In genomic region chr1:9912264-9912936, GRCh38 we compare ENCODE assay signal across 14 cellular contexts. TPM values are rescaled to one million over a fixed set of nuclear protein-coding genes. Genes with fewer than 3 reads are reported as not detected.
A peak's percentile ranks its signal among the peaks of the same experiment; 100 is the strongest.
DNase-seq lines count a peak whose midpoint lies in the region; ATAC-seq, FAIRE-seq and TF ChIP-seq lines count a peak whose summit lies in the region.
"Had no signal": no experiment of that assay in that cellular context is flagged by ENCODE, and none has a peak within 500 bp of the region (broad histone marks: within the 10 kb centered on the region; RNA-seq: fewer than 3 reads in every experiment).

No MANE protein-coding gene starts in this region.

- H3K36me3 Mint-ChIP-seq in CD8-positive, alpha-beta T cell, result peaks cover 10% of the 10 kb centered on the region
- peaks cover 12% of the 10 kb centered on the region for H3K36me3 Mint-ChIP-seq in HFFc6 (ENCODE audit: low read depth)
- H3K36me3 Mint-ChIP-seq in natural killer cell, result no peaks in the 10 kb centered on the region

- H3K4me3 ChIP-seq in CD8-positive, alpha-beta T cell (ENCODE audit: low read depth, low read length), result no peak overlapping the region
- H3K4me3 ChIP-seq in K562 (no peak overlapping the region), kidney (ENCODE audit: low read length in 2 of 2) (no peak overlapping the region)
- no peak overlapping the region for H3K4me3 ChIP-seq in effector memory CD4-positive, alpha-beta T cell (ENCODE audit: insufficient read depth, low read depth, low read length, poor library complexity, severe bottlenecking)
- H3K4me3 ChIP-seq: skin epidermis, tibial artery had no signal

- no peaks in the 10 kb centered on the region for H3K27me3 ChIP-seq in CD8-positive, alpha-beta T cell (ENCODE audit: insufficient read depth, low read length)
- H3K27me3 ChIP-seq in K562 (ENCODE audit: control insufficient read depth in 2 of 2, insufficient read depth in 2 of 2, low read length in 2 of 2), result no peaks in the 10 kb centered on the region
- no peaks in the 10 kb centered on the region for H3K27me3 ChIP-seq in effector memory CD4-positive, alpha-beta T cell (replicated peaks; ENCODE audit: control insufficient read depth, insufficient read depth, low read length, poor library complexity, severe bottlenecking)
- H3K27me3 ChIP-seq: tibial artery had no signal

- CTCF ChIA-PET in CD8-positive, alpha-beta T cell (lab: Charles Lee), result no interaction called here
- CTCF ChIA-PET in K562 (lab: Yijun Ruan, JAX; ENCODE audit: low intra/inter-chr PET ratio), result no interaction called here

- no peaks in the 10 kb centered on the region for H4K20me1 ChIP-seq in K562 (replicated peaks; ENCODE audit: control insufficient read depth, insufficient read depth, low read length)

- intact Hi-C loops in CD8-positive, alpha-beta T cell (cut with DNase I, micrococcal nuclease), result loop anchor here (5.0 to 10.0 kb wide), 5 partner anchors 195 to 1352 kb away; partner anchors contain the start of genes ENO1 (in 1 of the 2), GPR157 (in 1 of the 2), H6PD (in 1 of the 2) and MTOR (in 1 of the 2)
- intact Hi-C loops in K562 (cut with micrococcal nuclease), result no loop called here
- intact Hi-C loops in natural killer cell (cut with micrococcal nuclease), result loop anchor here (10.0 kb wide), 1 partner anchor 1038 kb away; the partner anchor contains the start of gene ENO1
- intact Hi-C loops in kidney (cut with DNase I), result no loop called here

- no peak for ATAC-seq in CD8-positive, alpha-beta T cell
- no peak for ATAC-seq in K562
- no peak for ATAC-seq in natural killer cell
- no peak for ATAC-seq in GM18873 (IDR thresholded peaks at IDR 0.05; ENCODE audit: low FRiP score, unreplicated experiment)

- H3K36me3 ChIP-seq in CD8-positive, alpha-beta T cell (ENCODE audit: insufficient read depth, low read length), result no peaks in the 10 kb centered on the region
- H3K36me3 ChIP-seq in K562 (ENCODE audit: control insufficient read depth, insufficient read depth, low read length), result no peaks in the 10 kb centered on the region
- H3K36me3 ChIP-seq in effector memory CD4-positive, alpha-beta T cell (ENCODE audit: control insufficient read depth, insufficient read depth, low read length), result no peaks in the 10 kb centered on the region
- no peaks in the 10 kb centered on the region for H3K36me3 ChIP-seq in kidney (ENCODE audit: control insufficient read depth in 1 of 2, insufficient read depth in 2 of 2, low read length in 2 of 2)
- H3K36me3 ChIP-seq: tibial artery had no signal

- in situ Hi-C loops in K562 (cut with MboI), result no loop called here

- H3K9ac ChIP-seq in K562 (ENCODE audit: insufficient read depth in 1 of 2, low read depth in 2 of 2, low read length in 2 of 2) (peak overlapping the region; percentile 1 to 75; a peak in 1 of 4 replicates), kidney (ENCODE audit: low read length in 2 of 2) (no peak overlapping the region)

- TF ChIP-seq RAD21 in K562 (CRISPR knock-in tag; conservative IDR thresholded peaks at IDR 0.05 in 1 of 2, IDR thresholded peaks at IDR 0.05 in 1 of 2), result no peak

- no peaks in the 10 kb centered on the region for H3K9me3 Mint-ChIP-seq in CD8-positive, alpha-beta T cell
- no peaks in the 10 kb centered on the region for H3K9me3 Mint-ChIP-seq in HFFc6
- H3K9me3 Mint-ChIP-seq in natural killer cell, result no peaks in the 10 kb centered on the region

- FAIRE-seq in K562 (lab: Jason Lieb, UNC), result peak; percentile 51
- no peak for FAIRE-seq in kidney (lab: Jason Lieb, UNC)
- FAIRE-seq: islet of Langerhans had no signal

- no peak for TF ChIP-seq CTCF in CD8-positive, alpha-beta T cell (IDR thresholded peaks at IDR 0.05)
- no peak for TF ChIP-seq CTCF in HFFc6 (IDR thresholded peaks at IDR 0.05)
- no peak for TF ChIP-seq CTCF in K562 (IDR thresholded peaks at IDR 0.05 in 2 of 3, conservative IDR thresholded peaks at IDR 0.05 in 1 of 3; ENCODE audit: insufficient read depth in 2 of 3, low read depth in 1 of 3, low read length in 3 of 3)
- TF ChIP-seq CTCF in natural killer cell (IDR thresholded peaks at IDR 0.05), result no peak
- TF ChIP-seq CTCF in kidney (IDR thresholded peaks at IDR 0.05; ENCODE audit: borderline replicate concordance, extremely low read depth, insufficient read depth), result no peak

- H3K79me2 ChIP-seq in K562 (ENCODE audit: control insufficient read depth, insufficient read depth, low read length), result peaks cover 12% of the 10 kb centered on the region

- H2AFZ ChIP-seq in K562 (ENCODE audit: low read depth, low read length), result peak overlapping the region; percentile 55

- DNase-seq in CD8-positive, alpha-beta T cell, result no peak
- no peak for DNase-seq in HFFc6
- peak in 1 of 4 experiments; percentile 18 for DNase-seq in K562 (ENCODE audit: extremely low read depth in 1 of 4, low spot score in 3 of 4)
- DNase-seq in natural killer cell, result no peak
- no peak for DNase-seq in effector memory CD4-positive, alpha-beta T cell
- DNase-seq in kidney, result no peak
- DNase-seq in iPS-NIHi11 (ENCODE audit: low spot score), result no peak
- DNase-seq: activated gamma-delta T cell, NCI-H1048, NCI-H69 had no signal

- BruUV-seq in K562 (replicated peaks; lab: Mats Ljungman, UMichigan), result no TSS peak

- peaks cover 28% of the 10 kb centered on the region for H3K4me1 Mint-ChIP-seq in CD8-positive, alpha-beta T cell (ENCODE audit: low read depth)
- H3K4me1 Mint-ChIP-seq in HFFc6 (ENCODE audit: low read depth), result peaks cover 39% of the 10 kb centered on the region
- peaks cover 34 to 40% of the 10 kb centered on the region in 2 donors for H3K4me1 Mint-ChIP-seq in natural killer cell

- peak overlapping the region; percentile 12 for H3K27ac Mint-ChIP-seq in CD8-positive, alpha-beta T cell
- H3K27ac Mint-ChIP-seq in HFFc6 (peak overlapping the region; percentile 39), natural killer cell (peak overlapping the region; percentile 19 to 37)

- peak overlapping the region; percentile 19 for H3K4me3 Mint-ChIP-seq in CD8-positive, alpha-beta T cell
- H3K4me3 Mint-ChIP-seq in HFFc6 (peak overlapping the region; percentile 31), natural killer cell (peak overlapping the region; percentile 80)

- no peaks in the 10 kb centered on the region for H3K27me3 Mint-ChIP-seq in CD8-positive, alpha-beta T cell (ENCODE audit: low read depth)
- H3K27me3 Mint-ChIP-seq in HFFc6 (ENCODE audit: insufficient read depth), result no peaks in the 10 kb centered on the region; the same call in 1 of the 2 replicates
- no peaks in the 10 kb centered on the region for H3K27me3 Mint-ChIP-seq in natural killer cell (ENCODE audit: low read depth in 2 of 2)

- no peaks in the 10 kb centered on the region for H3K9me1 ChIP-seq in K562 (ENCODE audit: control insufficient read depth, insufficient read depth, low read length)

- no peaks in the 10 kb centered on the region for H3K9me3 ChIP-seq in CD8-positive, alpha-beta T cell (ENCODE audit: low read length)
- H3K9me3 ChIP-seq in K562 (replicated peaks; ENCODE audit: control insufficient read depth, insufficient read depth, low read depth, low read length) (no peaks in the 10 kb centered on the region), kidney (ENCODE audit: control insufficient read depth in 1 of 2, low read length in 2 of 2) (no peaks in the 10 kb centered on the region)
- H3K9me3 ChIP-seq in effector memory CD4-positive, alpha-beta T cell (ENCODE audit: control insufficient read depth, low read length), result no peaks in the 10 kb centered on the region
- H3K9me3 ChIP-seq: tibial artery had no signal

- 72% methylated on average over 12 of the region's 12 CpGs for WGBS in K562 (ENCODE audit: insufficient coverage, low coverage, missing lambda C conversion rate)

- no peak for TF ChIP-seq EP300 in K562 (IDR thresholded peaks at IDR 0.05; ENCODE audit: low read length)

- POLR2A ChIA-PET in CD8-positive, alpha-beta T cell (lab: Charles Lee), result no interaction called here
- POLR2A ChIA-PET in K562 (lab: Yijun Ruan, JAX), result interaction anchor here (1.0 kb wide), 1 partner anchor 10 kb away, joined by 3 read pairs; no protein-coding TSS in a partner anchor

- no peak overlapping the region for H3K27ac ChIP-seq in CD8-positive, alpha-beta T cell (ENCODE audit: low read depth, low read length)
- peak overlapping the region; percentile 24 for H3K27ac ChIP-seq in K562 (ENCODE audit: extremely low read depth, low read depth, low read length)
- H3K27ac ChIP-seq in effector memory CD4-positive, alpha-beta T cell (ENCODE audit: insufficient read depth, low read length, poor library complexity, severe bottlenecking), result no peak overlapping the region
- no peak overlapping the region for H3K27ac ChIP-seq in kidney (ENCODE audit: low read depth in 2 of 2, low read length in 2 of 2)

- no peak for TF ChIP-seq POLR2A in K562 (conservative IDR thresholded peaks at IDR 0.05)

- peaks cover 17% of the 10 kb centered on the region for H3K4me1 ChIP-seq in CD8-positive, alpha-beta T cell (ENCODE audit: insufficient read depth, low read length)
- peaks cover 25 to 33% of the 10 kb centered on the region in 2 experiments for H3K4me1 ChIP-seq in K562 (replicated peaks in 1 of 2; ENCODE audit: control insufficient read depth in 2 of 2, insufficient read depth in 2 of 2, low read length in 2 of 2)
- peaks cover 11% of the 10 kb centered on the region for H3K4me1 ChIP-seq in effector memory CD4-positive, alpha-beta T cell (ENCODE audit: control insufficient read depth, insufficient read depth, low read length, poor library complexity, severe bottlenecking)
- peaks cover 8 to 12% of the 10 kb centered on the region in 2 donors for H3K4me1 ChIP-seq in kidney (ENCODE audit: control insufficient read depth in 1 of 2, insufficient read depth in 1 of 2, low read depth in 1 of 2, low read length in 2 of 2)

- 0 out of 2 replicates have a peak overlapping the region, but pooled peaks have one; percentile 2 for H3K4me2 ChIP-seq in K562 (ENCODE audit: insufficient read depth, low read length)

RNA-seq across cellular contexts. Expression of gene CTNNBIP1, which starts 2.3 kb away (rescaled TPM):
- 1 to 10 TPM; 6.3 to 7.7 TPM for total RNA-seq in CD8-positive, alpha-beta T cell
- 10 to 100 TPM; 19.7 to 25.5 (median 21.4) TPM for total RNA-seq in HFFc6 (2021; fragmentation: NEBNext Ultra II Directional; extraction: Animal tissue kit (Norgen Biotek cat#: 25700))
- total RNA-seq in K562 (2011; cell fraction: chromatin; rRNA removed; ENCODE audit: low replicate concordance), result 6.8 and 10.7 TPM in 2 replicates
- 8.0 and 8.3 TPM in 2 replicates for total RNA-seq in K562 (2011; cell fraction: nucleolus; rRNA removed)
- 7.6 and 7.8 TPM in 2 replicates for total RNA-seq in K562 (2011; cell fraction: nucleoplasm; rRNA removed)
- total RNA-seq in K562 (2014; rRNA removed) (27.6 and 30.0 TPM in 2 replicates), K562 (2014; rRNA removed; fragmentation: Illumina TruSeq; extraction: Trizol) (6.9 and 11.5 TPM in 2 replicates), K562 (2015; rRNA removed; fragmentation: Illumina TruSeq; extraction: Trizol) (12.3 and 14.7 TPM in 2 replicates), K562 (2021) (26.3 and 27.1 TPM in 2 replicates), natural killer cell (10 to 100 TPM; 26.4 to 31.0 (median 29.8) TPM), kidney (21.9 TPM)
- polyA plus RNA-seq in K562 (2011; rRNA removed) (29.2 and 37.0 TPM in 2 replicates), K562 (2014; fragmentation: Illumina TruSeq; extraction: Trizol) (10.1 and 10.2 TPM in 2 replicates), K562 (2014; fragmentation: Nextera tagmentation; extraction: Ambion mirVana) (under 1 TPM; 0.65 to 0.78 TPM), K562 (2014; rRNA removed) (17.5 and 28.5 TPM in 2 replicates), kidney (ENCODE audit: insufficient read depth, low read depth, low replicate concordance) (26.4 TPM)
- 30.0 and 36.2 TPM in 2 replicates for polyA plus RNA-seq in K562 (2011; cell fraction: cytosol; rRNA removed)
- polyA plus RNA-seq in K562 (2011; cell fraction: nucleus; rRNA removed), result 12.6 and 16.6 TPM in 2 replicates
- polyA plus RNA-seq in K562 (2012), result 24.1 and 49.0 TPM in 2 replicates
- polyA minus RNA-seq in K562 (2011; rRNA and poly(A)+ RNA removed), result 13.0 and 17.0 TPM in 2 replicates
- polyA minus RNA-seq in K562 (2011; cell fraction: cytosol; rRNA and poly(A)+ RNA removed), result 20.5 and 28.2 TPM in 2 replicates
- polyA minus RNA-seq in K562 (2011; cell fraction: nucleus; rRNA and poly(A)+ RNA removed), result 2.0 and 3.0 TPM in 2 replicates

RNA-seq across cellular contexts. Expression of gene LZIC, which starts 30.8 kb away (rescaled TPM):
- total RNA-seq in CD8-positive, alpha-beta T cell, result 10 to 100 TPM; 12.9 to 13.6 TPM
- total RNA-seq in HFFc6 (2021; fragmentation: NEBNext Ultra II Directional; extraction: Animal tissue kit (Norgen Biotek cat#: 25700)), result 10 to 100 TPM; 28.0 to 34.8 (median 30.9) TPM
- 7.2 and 15.2 TPM in 2 replicates for total RNA-seq in K562 (2011; cell fraction: chromatin; rRNA removed; ENCODE audit: low replicate concordance)
- total RNA-seq in K562 (2011; cell fraction: nucleolus; rRNA removed), result 5.4 and 6.8 TPM in 2 replicates
- 13.1 and 20.9 TPM in 2 replicates for total RNA-seq in K562 (2011; cell fraction: nucleoplasm; rRNA removed)
- 32.9 and 36.0 TPM in 2 replicates for total RNA-seq in K562 (2014; rRNA removed)
- 76.8 and 90.6 TPM in 2 replicates for total RNA-seq in K562 (2014; rRNA removed; fragmentation: Illumina TruSeq; extraction: Trizol)
- total RNA-seq in K562 (2015; rRNA removed; fragmentation: Illumina TruSeq; extraction: Trizol), result 67.1 and 71.3 TPM in 2 replicates
- 46.7 and 51.4 TPM in 2 replicates for total RNA-seq in K562 (2021)
- 27.4 and 34.4 TPM in 2 replicates for polyA plus RNA-seq in K562 (2011; rRNA removed)
- polyA plus RNA-seq in K562 (2011; cell fraction: cytosol; rRNA removed), result 5.9 and 13.7 TPM in 2 replicates
- polyA plus RNA-seq in K562 (2011; cell fraction: nucleus; rRNA removed), result 6.1 and 10.2 TPM in 2 replicates
- 38.8 and 46.3 TPM in 2 replicates for polyA plus RNA-seq in K562 (2012)
- polyA plus RNA-seq in K562 (2014; fragmentation: Illumina TruSeq; extraction: Trizol), result 55.6 and 61.7 TPM in 2 replicates
- polyA plus RNA-seq in K562 (2014; fragmentation: Nextera tagmentation; extraction: Ambion mirVana), result 100 to 1,000 TPM; 101 to 109 TPM
- polyA plus RNA-seq in K562 (2014; rRNA removed), result 36.7 and 39.1 TPM in 2 replicates
- 37.0 and 48.2 TPM in 2 replicates for polyA minus RNA-seq in K562 (2011; rRNA and poly(A)+ RNA removed)
- polyA minus RNA-seq in K562 (2011; cell fraction: cytosol; rRNA and poly(A)+ RNA removed), result 12.8 and 14.4 TPM in 2 replicates
- polyA minus RNA-seq in K562 (2011; cell fraction: nucleus; rRNA and poly(A)+ RNA removed), result 2.6 and 7.2 TPM in 2 replicates
- total RNA-seq in natural killer cell, result 10 to 100 TPM; 19.5 to 21.9 (median 21.7) TPM
- 27.0 TPM for total RNA-seq in kidney
- 22.3 TPM for polyA plus RNA-seq in kidney (ENCODE audit: insufficient read depth, low read depth, low replicate concordance)

RNA-seq across cellular contexts. Expression of gene NMNAT1, which starts 30.9 kb away (rescaled TPM):
- total RNA-seq in CD8-positive, alpha-beta T cell, result 1 to 10 TPM; 1.1 to 1.2 TPM
- total RNA-seq in HFFc6 (2021; fragmentation: NEBNext Ultra II Directional; extraction: Animal tissue kit (Norgen Biotek cat#: 25700)), result 10 to 100 TPM; 12.9 to 16.0 (median 14.8) TPM
- total RNA-seq in K562 (2011; cell fraction: chromatin; rRNA removed; ENCODE audit: low replicate concordance), result 19.3 and 21.2 TPM in 2 replicates
- 13.3 and 14.3 TPM in 2 replicates for total RNA-seq in K562 (2011; cell fraction: nucleolus; rRNA removed)
- total RNA-seq in K562 (2011; cell fraction: nucleoplasm; rRNA removed), result 17.5 and 22.6 TPM in 2 replicates
- total RNA-seq in K562 (2014; rRNA removed), result 5.9 and 7.5 TPM in 2 replicates
- 12.8 and 16.5 TPM in 2 replicates for total RNA-seq in K562 (2014; rRNA removed; fragmentation: Illumina TruSeq; extraction: Trizol)
- 12.2 and 13.1 TPM in 2 replicates for total RNA-seq in K562 (2015; rRNA removed; fragmentation: Illumina TruSeq; extraction: Trizol)
- 7.8 and 8.1 TPM in 2 replicates for total RNA-seq in K562 (2021)
- 14.6 and 20.5 TPM in 2 replicates for polyA plus RNA-seq in K562 (2011; rRNA removed)
- 7.5 and 14.5 TPM in 2 replicates for polyA plus RNA-seq in K562 (2011; cell fraction: cytosol; rRNA removed)
- polyA plus RNA-seq in K562 (2011; cell fraction: nucleus; rRNA removed), result 6.0 and 9.9 TPM in 2 replicates
- 11.6 and 12.5 TPM in 2 replicates for polyA plus RNA-seq in K562 (2012)
- 8.7 TPM in 2 replicates for polyA plus RNA-seq in K562 (2014; fragmentation: Illumina TruSeq; extraction: Trizol)
- 10 to 100 TPM; 12.1 to 13.3 TPM for polyA plus RNA-seq in K562 (2014; fragmentation: Nextera tagmentation; extraction: Ambion mirVana)
- polyA plus RNA-seq in K562 (2014; rRNA removed), result 5.1 and 6.1 TPM in 2 replicates
- 18.7 and 30.0 TPM in 2 replicates for polyA minus RNA-seq in K562 (2011; rRNA and poly(A)+ RNA removed)
- polyA minus RNA-seq in K562 (2011; cell fraction: cytosol; rRNA and poly(A)+ RNA removed), result 4.6 and 6.7 TPM in 2 replicates
- polyA minus RNA-seq in K562 (2011; cell fraction: nucleus; rRNA and poly(A)+ RNA removed), result 2.0 and 11.7 TPM in 2 replicates
- 1 to 10 TPM; 2.6 to 4.7 (median 2.9) TPM for total RNA-seq in natural killer cell
- 12.3 TPM for total RNA-seq in kidney
- polyA plus RNA-seq in kidney (ENCODE audit: insufficient read depth, low read depth, low replicate concordance), result 17.5 TPM

Comparison
In these comparisons a context has a peak if more than half of its experiments do, and no peak if none do; other contexts are left out.
1. H3K4me3 Mint-ChIP-seq: peak in every context shown above with its lines; median percentile 80 in natural killer cell; 31 in HFFc6; 19 in CD8-positive, alpha-beta T cell.
2. H3K9ac ChIP-seq: peak in K562 (2 of 2); none in kidney (0 of 2).
3. intact Hi-C loops: an anchor here in CD8-positive, alpha-beta T cell (5.0 to 10.0 kb wide) and natural killer cell (10.0 kb wide); none called in K562 and kidney.
4. Peak in every context shown above with its lines, with median percentiles within 50 percentile points of each other: H3K27ac Mint-ChIP-seq.